In the genomic region with DNA sequence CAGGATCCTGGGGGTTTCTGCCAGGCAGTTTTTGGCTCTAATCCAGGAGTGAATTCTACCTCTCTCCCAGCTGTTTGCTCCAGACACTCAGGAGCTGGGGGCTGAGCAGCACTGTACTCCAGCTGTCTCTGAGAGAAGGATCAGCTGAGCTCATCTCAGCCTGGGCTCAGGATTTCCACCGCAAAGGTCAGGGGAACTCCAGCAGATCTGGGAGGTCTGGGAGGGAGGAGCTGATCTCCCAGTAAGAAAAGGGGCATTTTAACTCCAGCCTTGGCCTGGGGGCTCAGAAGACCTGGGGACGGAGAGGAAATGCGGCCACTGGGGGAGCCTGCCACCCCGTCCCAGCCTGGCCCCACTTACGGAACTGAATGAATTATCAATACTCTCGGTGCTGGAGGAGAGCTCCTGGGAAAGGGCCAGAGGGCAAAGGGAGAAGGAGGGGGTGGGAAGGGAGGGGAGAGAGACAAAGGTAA, we compare ENCODE assay signal across 11 cellular contexts. TPM values are rescaled to one million over a fixed set of nuclear protein-coding genes. Genes with fewer than 3 reads are reported as not detected.
DNase-seq lines count a peak whose midpoint lies in the region; ATAC-seq and TF ChIP-seq lines count a peak whose summit lies in the region.
"Had no signal": no experiment of that assay in that cellular context is flagged by ENCODE, and none has a peak within 500 bp of the region (broad histone marks: within the 10 kb centered on the region; RNA-seq: fewer than 3 reads in every experiment).

No MANE protein-coding gene starts in this region.

- no peak for DNase-seq in activated CD8-positive, alpha-beta T cell treated with anti-CD3 and anti-CD28 coated beads for 36 hours
- DNase-seq in activated CD8-positive, alpha-beta T cell treated with anti-CD3 and anti-CD28 coated beads, Interleukin-2, amount 10 ng/mL, durations not matched to agents 7 days and 5 days, result no peak
- DNase-seq in dorsolateral prefrontal cortex (no peak), right lobe of liver (peak in 1 of 3 donors; percentile 68), tibial artery (no peak), Kasumi-1 (lab: John Stamatoyannopoulos, UW) (no peak), colonic mucosa (no peak)
- DNase-seq in stimulated activated CD4-positive, alpha-beta T cell treated with anti-CD3 and anti-CD28 coated beads, Interleukin-1b, Interleukin-23, amount 100 ng/mL, for 48 hours, result no peak
- DNase-seq: ACHN; activated naive CD8-positive, alpha-beta T cell treated with anti-CD3 and anti-CD28 coated beads, Interleukin-2, amount 50 U/mL, for 24 hours; NCI-H1105 treated with DMSO at 0.1 percent for 48 hours had no signal

- 33% methylated on average over 6 of the region's 6 CpGs for WGBS in right lobe of liver (ENCODE audit: insufficient coverage, low coverage, low lambda C conversion rate, missing lambda C conversion rate)

- H3K27ac ChIP-seq in dorsolateral prefrontal cortex, result peak overlapping the region in 56 of 59 donors; percentile 15 to 99 (median 93)
- peak overlapping the region; percentile 24 to 38 (median 35) for H3K27ac ChIP-seq in right lobe of liver
- peak overlapping the region; percentile 32 to 78 for H3K27ac ChIP-seq in tibial artery
- H3K27ac ChIP-seq in colonic mucosa, result no peak overlapping the region

- H3K4me3 ChIP-seq in dorsolateral prefrontal cortex, result peak overlapping the region in 3 of 59 donors; percentile 2 to 33 (median 3)
- H3K4me3 ChIP-seq in right lobe of liver, result no peak overlapping the region
- no peak overlapping the region for H3K4me3 ChIP-seq in tibial artery
- no peak overlapping the region for H3K4me3 ChIP-seq in colonic mucosa

- ATAC-seq in activated CD8-positive, alpha-beta T cell treated with anti-CD3 and anti-CD28 coated beads for 36 hours, result no peak
- ATAC-seq in activated CD8-positive, alpha-beta T cell treated with anti-CD3 and anti-CD28 coated beads, Interleukin-2, amount 10 ng/mL, durations not matched to agents 7 days and 5 days, result no peak
- peak; percentile 37 to 64 (median 58) for ATAC-seq in right lobe of liver
- ATAC-seq: activated naive CD8-positive, alpha-beta T cell treated with anti-CD3 and anti-CD28 coated beads, Interleukin-2, amount 50 U/mL, for 24 hours had no signal

- peaks cover 33% of the 10 kb centered on the region for H3K36me3 Mint-ChIP-seq in activated CD8-positive, alpha-beta T cell treated with anti-CD3 and anti-CD28 coated beads for 36 hours (ENCODE audit: low read depth)
- H3K36me3 Mint-ChIP-seq in activated CD8-positive, alpha-beta T cell treated with anti-CD3 and anti-CD28 coated beads, Interleukin-2, amount 10 ng/mL, durations not matched to agents 7 days and 5 days (ENCODE audit: low read depth), result peaks cover 52% of the 10 kb centered on the region

- H3K9me3 Mint-ChIP-seq in activated CD8-positive, alpha-beta T cell treated with anti-CD3 and anti-CD28 coated beads for 36 hours, result no peaks in the 10 kb centered on the region
- H3K9me3 Mint-ChIP-seq in activated CD8-positive, alpha-beta T cell treated with anti-CD3 and anti-CD28 coated beads, Interleukin-2, amount 10 ng/mL, durations not matched to agents 7 days and 5 days (ENCODE audit: insufficient read depth), result no peaks in the 10 kb centered on the region
- H3K9me3 Mint-ChIP-seq: activated naive CD8-positive, alpha-beta T cell treated with anti-CD3 and anti-CD28 coated beads, Interleukin-2, amount 50 U/mL, for 24 hours had no signal

- no peaks in the 10 kb centered on the region for H3K9me3 ChIP-seq in right lobe of liver
- no peaks in the 10 kb centered on the region for H3K9me3 ChIP-seq in tibial artery
- no peaks in the 10 kb centered on the region for H3K9me3 ChIP-seq in colonic mucosa

- peaks cover 6 to 58% (median 33%) of the 10 kb centered on the region in 4 donors for H3K4me1 ChIP-seq in right lobe of liver
- peaks cover 0 to 46% (median 34%) of the 10 kb centered on the region in 4 donors for H3K4me1 ChIP-seq in tibial artery
- H3K4me1 ChIP-seq in colonic mucosa, result no peaks in the 10 kb centered on the region

- TF ChIP-seq CTCF in activated CD8-positive, alpha-beta T cell treated with anti-CD3 and anti-CD28 coated beads for 36 hours (IDR thresholded peaks at IDR 0.05), result no peak
- TF ChIP-seq CTCF in dorsolateral prefrontal cortex (IDR thresholded peaks at IDR 0.05 in 54 of 56, conservative IDR thresholded peaks at IDR 0.05 in 2 of 56; ENCODE audit: low read depth in 1 of 56, partially characterized antibody in 56 of 56) (no peak), right lobe of liver (IDR thresholded peaks at IDR 0.05) (no peak), tibial artery (IDR thresholded peaks at IDR 0.05) (no peak), colonic mucosa (IDR thresholded peaks at IDR 0.05) (no peak)

- H3K4me3 Mint-ChIP-seq in activated CD8-positive, alpha-beta T cell treated with anti-CD3 and anti-CD28 coated beads for 36 hours, result no peak overlapping the region
- no peak overlapping the region for H3K4me3 Mint-ChIP-seq in activated CD8-positive, alpha-beta T cell treated with anti-CD3 and anti-CD28 coated beads, Interleukin-2, amount 10 ng/mL, durations not matched to agents 7 days and 5 days
- H3K4me3 Mint-ChIP-seq: activated naive CD8-positive, alpha-beta T cell treated with anti-CD3 and anti-CD28 coated beads, Interleukin-2, amount 50 U/mL, for 24 hours had no signal

- intact Hi-C loops in activated CD8-positive, alpha-beta T cell treated with anti-CD3 and anti-CD28 coated beads for 36 hours (cut with micrococcal nuclease), result no loop called here
- intact Hi-C loops in dorsolateral prefrontal cortex (cut with DNase I), result loop anchor here in 1 of 2 donors (5.0 kb wide), 1 partner anchor 527 kb away; the partner anchor contains the start of gene C2CD4D
- intact Hi-C loops in right lobe of liver (cut with DNase I), result no loop called here
- intact Hi-C loops in tibial artery (cut with DNase I; ENCODE audit: low total_unique reads), result loop anchor here (10.0 kb wide), 1 partner anchor 85 kb away; the partner anchor contains the start of gene PSMB4
- intact Hi-C loops in colonic mucosa (cut with DNase I), result no loop called here

- peak overlapping the region; percentile 46 for H3K27ac Mint-ChIP-seq in activated CD8-positive, alpha-beta T cell treated with anti-CD3 and anti-CD28 coated beads for 36 hours
- H3K27ac Mint-ChIP-seq in activated CD8-positive, alpha-beta T cell treated with anti-CD3 and anti-CD28 coated beads, Interleukin-2, amount 10 ng/mL, durations not matched to agents 7 days and 5 days, result no peak overlapping the region

- H3K9ac ChIP-seq in colonic mucosa (ENCODE audit: low read depth in 2 of 2, low read length in 2 of 2), result no peak overlapping the region

- POLR2A ChIA-PET in activated CD8-positive, alpha-beta T cell treated with anti-CD3 and anti-CD28 coated beads for 36 hours (lab: Charles Lee), result interaction anchor here (0.6 to 10.6 kb wide), 10 partner anchors 9 to 382 kb away, joined by 3 to 120 read pairs (median 8); partner anchors contain the start of genes PI4KB, PSMB4 and ZNF687
- POLR2A ChIA-PET in activated CD8-positive, alpha-beta T cell treated with anti-CD3 and anti-CD28 coated beads, Interleukin-2, amount 10 ng/mL, durations not matched to agents 7 days and 5 days (lab: Charles Lee), result interaction anchor here (0.6 to 1.2 kb wide), 3 partner anchors 20 to 27 kb away, joined by 3 read pairs; no protein-coding TSS in a partner anchor

- peak; percentile 34 for TF ChIP-seq POLR2A in right lobe of liver (IDR thresholded peaks at IDR 0.05)

- H3K27me3 Mint-ChIP-seq in activated CD8-positive, alpha-beta T cell treated with anti-CD3 and anti-CD28 coated beads for 36 hours, result no peaks in the 10 kb centered on the region
- no peaks in the 10 kb centered on the region for H3K27me3 Mint-ChIP-seq in activated CD8-positive, alpha-beta T cell treated with anti-CD3 and anti-CD28 coated beads, Interleukin-2, amount 10 ng/mL, durations not matched to agents 7 days and 5 days (ENCODE audit: low read depth)
- H3K27me3 Mint-ChIP-seq: activated naive CD8-positive, alpha-beta T cell treated with anti-CD3 and anti-CD28 coated beads, Interleukin-2, amount 50 U/mL, for 24 hours had no signal

- H3K27me3 ChIP-seq in dorsolateral prefrontal cortex, result no peaks in the 10 kb centered on the region
- H3K27me3 ChIP-seq in right lobe of liver, result no peaks in the 10 kb centered on the region
- no peaks in the 10 kb centered on the region for H3K27me3 ChIP-seq in tibial artery
- no peaks in the 10 kb centered on the region for H3K27me3 ChIP-seq in colonic mucosa

- CTCF ChIA-PET in activated CD8-positive, alpha-beta T cell treated with anti-CD3 and anti-CD28 coated beads for 36 hours (lab: Charles Lee), result interaction anchor here (1.1 to 14.1 kb wide), 5 partner anchors 11 to 31 kb away, joined by 3 to 179 read pairs (median 4); no protein-coding TSS in a partner anchor
- CTCF ChIA-PET in activated CD8-positive, alpha-beta T cell treated with anti-CD3 and anti-CD28 coated beads, Interleukin-2, amount 10 ng/mL, durations not matched to agents 7 days and 5 days (lab: Charles Lee), result interaction anchor here (0.9 to 6.5 kb wide), 6 partner anchors 9 to 425 kb away, joined by 3 to 56 read pairs (median 10); partner anchors contain the start of genes PI4KB, RFX5 and TNFAIP8L2

- H3K4me1 Mint-ChIP-seq in activated CD8-positive, alpha-beta T cell treated with anti-CD3 and anti-CD28 coated beads for 36 hours (ENCODE audit: low read depth), result peaks cover 27% of the 10 kb centered on the region
- H3K4me1 Mint-ChIP-seq in activated CD8-positive, alpha-beta T cell treated with anti-CD3 and anti-CD28 coated beads, Interleukin-2, amount 10 ng/mL, durations not matched to agents 7 days and 5 days (ENCODE audit: low read depth), result peaks cover 14% of the 10 kb centered on the region

- H3K36me3 ChIP-seq in right lobe of liver (peaks cover 0 to 40% (median 19%) of the 10 kb centered on the region in 4 donors), tibial artery (peaks cover 40 to 91% (median 57%) of the 10 kb centered on the region in 3 donors), colonic mucosa (peaks cover 20% of the 10 kb centered on the region)

RNA-seq across cellular contexts. Expression of gene PI4KB, which starts 17.3 kb away (rescaled TPM):
- 10 to 100 TPM; 46.6 to 47.3 TPM for total RNA-seq in activated CD8-positive, alpha-beta T cell treated with anti-CD3 and anti-CD28 coated beads for 36 hours
- 10 to 100 TPM; 56.0 to 70.2 TPM for total RNA-seq in activated CD8-positive, alpha-beta T cell treated with anti-CD3 and anti-CD28 coated beads, Interleukin-2, amount 10 ng/mL, durations not matched to agents 7 days and 5 days
- 100 to 1,000 TPM in 23 of 120 experiments, 10 to 100 TPM in 97; 67.1 to 120 (median 92.2) TPM for total RNA-seq in dorsolateral prefrontal cortex
- 10 to 100 TPM; 20.0 to 24.7 (median 22.7) TPM for total RNA-seq in right lobe of liver
- total RNA-seq in colonic mucosa, result 10 to 100 TPM; 47.2 to 53.5 TPM

RNA-seq across cellular contexts. Expression of gene ZNF687, which starts 27.8 kb away (rescaled TPM):
- 10 to 100 TPM; 27.3 to 29.5 TPM for total RNA-seq in activated CD8-positive, alpha-beta T cell treated with anti-CD3 and anti-CD28 coated beads for 36 hours
- 10 to 100 TPM; 25.5 to 26.6 TPM for total RNA-seq in activated CD8-positive, alpha-beta T cell treated with anti-CD3 and anti-CD28 coated beads, Interleukin-2, amount 10 ng/mL, durations not matched to agents 7 days and 5 days
- total RNA-seq in dorsolateral prefrontal cortex, result 10 to 100 TPM; 16.1 to 36.4 (median 25.3) TPM
- total RNA-seq in right lobe of liver, result 10 to 100 TPM in 3 of 6 experiments, 1 to 10 TPM in 3; 7.6 to 14.2 (median 10.1) TPM
- total RNA-seq in colonic mucosa, result 10 to 100 TPM; 27.5 to 28.4 TPM

RNA-seq across cellular contexts. Expression of gene RFX5, which starts 37.2 kb away (rescaled TPM):
- total RNA-seq in activated CD8-positive, alpha-beta T cell treated with anti-CD3 and anti-CD28 coated beads for 36 hours, result 10 to 100 TPM; 55.6 to 55.7 TPM
- 10 to 100 TPM; 59.3 to 63.9 TPM for total RNA-seq in activated CD8-positive, alpha-beta T cell treated with anti-CD3 and anti-CD28 coated beads, Interleukin-2, amount 10 ng/mL, durations not matched to agents 7 days and 5 days
- total RNA-seq in dorsolateral prefrontal cortex (10 to 100 TPM; 21.1 to 65.9 (median 38.7) TPM), right lobe of liver (10 to 100 TPM in 5 of 6 experiments, 1 to 10 TPM in 1; 9.8 to 23.0 (median 16.8) TPM), colonic mucosa (10 to 100 TPM; 28.6 to 44.1 TPM)

RNA-seq across cellular contexts. Expression of gene PSMD4, which starts 55.4 kb away (rescaled TPM):
- 100 to 1,000 TPM; 203 to 214 TPM for total RNA-seq in activated CD8-positive, alpha-beta T cell treated with anti-CD3 and anti-CD28 coated beads for 36 hours
- 100 to 1,000 TPM; 194 to 210 TPM for total RNA-seq in activated CD8-positive, alpha-beta T cell treated with anti-CD3 and anti-CD28 coated beads, Interleukin-2, amount 10 ng/mL, durations not matched to agents 7 days and 5 days
- total RNA-seq in dorsolateral prefrontal cortex (100 to 1,000 TPM; 129 to 230 (median 181) TPM), right lobe of liver (10 to 100 TPM; 72.2 to 95.6 (median 79.1) TPM), colonic mucosa (100 to 1,000 TPM; 103 to 158 TPM)

Comparison
In these comparisons a context has a peak if more than half of its experiments do, and no peak if none do; other contexts are left out.
1. ATAC-seq: peak in right lobe of liver (4 of 4); none in activated CD8-positive, alpha-beta T cell treated with anti-CD3 and anti-CD28 coated beads for 36 hours (single experiment) and activated CD8-positive, alpha-beta T cell treated with anti-CD3 and anti-CD28 coated beads, Interleukin-2, amount 10 ng/mL, durations not matched to agents 7 days and 5 days (single experiment).